In the genomic region with DNA sequence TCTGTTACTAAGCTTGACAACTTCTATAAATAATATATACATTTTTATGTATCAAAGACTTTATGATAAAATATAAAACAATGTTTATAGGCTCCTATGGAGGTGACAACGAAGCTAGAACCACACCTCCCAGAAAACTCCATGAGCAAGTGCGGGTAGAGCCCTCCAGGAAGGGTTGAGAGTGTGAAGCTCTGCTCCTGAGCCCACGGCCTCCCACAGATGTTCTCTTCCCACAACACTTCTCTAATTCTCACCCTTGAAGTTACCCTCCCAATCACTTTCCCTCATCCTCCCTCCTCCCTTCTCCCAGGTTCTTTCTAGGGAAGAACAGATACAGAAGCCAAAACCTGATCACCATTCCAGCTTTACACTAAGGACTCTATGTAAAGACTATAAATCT, we compare ENCODE assay signal across 26 cellular contexts.
DNase-seq lines count a peak whose midpoint lies in the region; ATAC-seq and TF ChIP-seq lines count a peak whose summit lies in the region.
"Had no signal": no experiment of that assay in that cellular context is flagged by ENCODE, and none has a peak within 500 bp of the region (broad histone marks: within the 10 kb centered on the region; RNA-seq: fewer than 3 reads in every experiment).

No MANE protein-coding gene starts in this region.

- ATAC-seq in HG03520 (IDR thresholded peaks at IDR 0.05; ENCODE audit: unreplicated experiment), result no peak

- H3K9ac ChIP-seq in OCI-LY1 (ENCODE audit: low read length), result peak overlapping the region; percentile 77
- H3K9ac ChIP-seq: BLaER1 treated with 17β-estradiol and CSF1 and Interleukin-3, amounts not matched to agents 10 nM and 100 nM had no signal

- WGBS in esophagus squamous epithelium, 2 donors, result 44 to 71% methylated on average over 3 of the region's 3 CpGs
- 55 to 64% (median 60%) methylated on average over 3 of the region's 3 CpGs for WGBS in ovary, 3 donors

- H3K79me2 ChIP-seq in OCI-LY1 (ENCODE audit: insufficient read depth, low read length), result no peaks in the 10 kb centered on the region

- intact Hi-C loops in Calu3 (cut with micrococcal nuclease; ENCODE audit: unreplicated experiment), result loop anchor here (10.0 kb wide), 2 partner anchors 253 to 433 kb away; no protein-coding TSS in a partner anchor
- intact Hi-C loops in esophagus squamous epithelium (cut with DNase I), result no loop called here
- intact Hi-C loops in ovary (cut with DNase I), result no loop called here

- H3K9me2 ChIP-seq in OCI-LY1 (ENCODE audit: low read depth, low read length), result no peaks in the 10 kb centered on the region

- peak overlapping the region; percentile 79 for H3K27ac Mint-ChIP-seq in Calu3 (ENCODE audit: unreplicated experiment)
- peak overlapping the region; percentile 6 for H3K27ac Mint-ChIP-seq in progenitor cell of endocrine pancreas
- H3K27ac Mint-ChIP-seq: activated B cell treated with CpG ODN at 0.5 μM for 24 hours; activated naive CD8-positive, alpha-beta T cell treated with anti-CD3 and anti-CD28 coated beads, Interleukin-2, amount 10 ng/mL, durations not matched to agents 7 days and 5 days; H9 had no signal

- no peak for TF ChIP-seq CTCF in Calu3 (IDR thresholded peaks at IDR 0.05; ENCODE audit: unreplicated experiment)
- TF ChIP-seq CTCF in OCI-LY1 (IDR thresholded peaks at IDR 0.05; ENCODE audit: low read length), result no peak
- no peak for TF ChIP-seq CTCF in esophagus squamous epithelium (IDR thresholded peaks at IDR 0.05)
- no peak for TF ChIP-seq CTCF in progenitor cell of endocrine pancreas (IDR thresholded peaks at IDR 0.05; ENCODE audit: unreplicated experiment)
- no peak for TF ChIP-seq CTCF in ovary (IDR thresholded peaks at IDR 0.05)

- TF ChIP-seq EP300 in ovary (IDR thresholded peaks at IDR 0.05), result no peak

- H3K4me3 ChIP-seq in OCI-LY1 (ENCODE audit: low read depth, low read length, poor library complexity, severe bottlenecking), result peak overlapping the region; percentile 41
- H3K4me3 ChIP-seq in esophagus squamous epithelium, result no peak overlapping the region
- no peak overlapping the region for H3K4me3 ChIP-seq in ovary
- H3K4me3 ChIP-seq: BLaER1 treated with 17β-estradiol and CSF1 and Interleukin-3, amounts not matched to agents 10 nM and 100 nM; lung had no signal

- H3K4me1 Mint-ChIP-seq in Calu3 (ENCODE audit: low read depth, unreplicated experiment) (peaks cover 24% of the 10 kb centered on the region), progenitor cell of endocrine pancreas (ENCODE audit: low read depth) (peaks cover 11% of the 10 kb centered on the region)
- H3K4me1 Mint-ChIP-seq: activated naive CD8-positive, alpha-beta T cell treated with anti-CD3 and anti-CD28 coated beads, Interleukin-2, amount 10 ng/mL, durations not matched to agents 7 days and 5 days had no signal

- DNase-seq in Calu3, result no peak
- no peak for DNase-seq in esophagus squamous epithelium (lab: John Stamatoyannopoulos, UW)
- no peak for DNase-seq in progenitor cell of endocrine pancreas (ENCODE audit: low spot score, unreplicated experiment)
- DNase-seq in ovary, result no peak
- no peak for DNase-seq in DMS 273 treated with DMSO at 0.1 percent for 48 hours (lab: John Stamatoyannopoulos, UW)
- DNase-seq in NCI-H69 (lab: John Stamatoyannopoulos, UW), result no peak
- DNase-seq: activated B cell treated with CpG ODN at 0.5 μM for 24 hours; activated CD4-positive, alpha-beta T cell treated with anti-CD3 and anti-CD28 coated beads, Interleukin-2, amount 50 U/mL, for 4 hours; activated CD8-positive, alpha-beta memory T cell treated with anti-CD3 and anti-CD28 coated beads, Interleukin-2, amount 50 U/mL, for 4 hours; activated effector memory CD4-positive, alpha-beta T cell treated with Interleukin-2 at 50 U/mL for 16 hours; activated naive CD8-positive, alpha-beta T cell treated with anti-CD3 and anti-CD28 coated beads, Interleukin-2, amount 10 ng/mL, durations not matched to agents 7 days and 5 days; COR-L47; DND-41; effector CD8-positive, alpha-beta T cell; foreskin melanocyte; H9; NCI-H1694 treated with DMSO at 0.1 percent for 48 hours; NCI-H526 treated with DMSO at 0.1 percent for 48 hours; stimulated activated CD4-positive, alpha-beta T cell treated with anti-CD3 and anti-CD28 coated beads, Interleukin-4, amount 100 ng/mL, for 4 hours; stimulated activated naive CD4-positive, alpha-beta T cell; T-helper 9 cell had no signal

- CTCF ChIA-PET in Calu3 (lab: Charles Lee), result interaction anchor here (1.0 to 1.8 kb wide), 2 partner anchors 14 to 34 kb away, joined by 3 to 4 read pairs; no protein-coding TSS in a partner anchor

- H3K27me3 ChIP-seq in OCI-LY1 (ENCODE audit: insufficient read depth, low read length) (no peaks in the 10 kb centered on the region), esophagus squamous epithelium (no peaks in the 10 kb centered on the region), ovary (no peaks in the 10 kb centered on the region)
- H3K27me3 ChIP-seq: BLaER1 treated with 17β-estradiol and CSF1 and Interleukin-3, amounts not matched to agents 10 nM and 100 nM had no signal

- no peaks in the 10 kb centered on the region for H3K27me3 Mint-ChIP-seq in Calu3 (ENCODE audit: unreplicated experiment)
- peaks cover 23% of the 10 kb centered on the region for H3K27me3 Mint-ChIP-seq in progenitor cell of endocrine pancreas
- H3K27me3 Mint-ChIP-seq: activated B cell treated with CpG ODN at 0.5 μM for 24 hours; activated naive CD8-positive, alpha-beta T cell treated with anti-CD3 and anti-CD28 coated beads, Interleukin-2, amount 10 ng/mL, durations not matched to agents 7 days and 5 days had no signal

- H3K9me3 ChIP-seq in OCI-LY1 (ENCODE audit: low read length) (no peaks in the 10 kb centered on the region), esophagus squamous epithelium (no peaks in the 10 kb centered on the region), ovary (no peaks in the 10 kb centered on the region)
- H3K9me3 ChIP-seq: BLaER1 treated with 17β-estradiol and CSF1 and Interleukin-3, amounts not matched to agents 10 nM and 100 nM had no signal

- peaks cover 13% of the 10 kb centered on the region; the same call in 1 of the 2 replicates for H3F3A ChIP-seq in OCI-LY1 (ENCODE audit: insufficient read depth, low read length)

- peak overlapping the region; percentile 70 for H3K4me2 ChIP-seq in OCI-LY1 (ENCODE audit: low read length)

- TF ChIP-seq POLR2A in esophagus squamous epithelium (IDR thresholded peaks at IDR 0.05) (no peak), ovary (IDR thresholded peaks at IDR 0.05) (no peak)

- peak overlapping the region; percentile 100 for H3K27ac ChIP-seq in OCI-LY1 (ENCODE audit: low read depth, low read length, poor library complexity, severe bottlenecking)
- H3K27ac ChIP-seq in esophagus squamous epithelium, result peak overlapping the region in 3 of 4 donors; percentile 30 to 61 (median 55)
- peak overlapping the region in 1 of 2 donors; percentile 38 for H3K27ac ChIP-seq in ovary
- H3K27ac ChIP-seq: BLaER1 treated with 17β-estradiol and CSF1 and Interleukin-3, amounts not matched to agents 10 nM and 100 nM; HL-60 had no signal

- peaks cover 10% of the 10 kb centered on the region for H3K36me3 Mint-ChIP-seq in Calu3 (ENCODE audit: insufficient read depth, unreplicated experiment)
- H3K36me3 Mint-ChIP-seq in progenitor cell of endocrine pancreas (ENCODE audit: insufficient read depth), result no peaks in the 10 kb centered on the region
- H3K36me3 Mint-ChIP-seq: activated naive CD8-positive, alpha-beta T cell treated with anti-CD3 and anti-CD28 coated beads, Interleukin-2, amount 10 ng/mL, durations not matched to agents 7 days and 5 days had no signal

- H3K36me3 ChIP-seq in OCI-LY1 (ENCODE audit: insufficient read depth, low read length) (no peaks in the 10 kb centered on the region), esophagus squamous epithelium (no peaks in the 10 kb centered on the region), ovary (no peaks in the 10 kb centered on the region)
- H3K36me3 ChIP-seq: BLaER1 treated with 17β-estradiol and CSF1 and Interleukin-3, amounts not matched to agents 10 nM and 100 nM had no signal

- H2AFZ ChIP-seq in OCI-LY1 (ENCODE audit: low read length), result no peak overlapping the region

- peaks cover 90% of the 10 kb centered on the region for H3K4me1 ChIP-seq in OCI-LY1 (ENCODE audit: insufficient read depth, low read length, severe bottlenecking)
- H3K4me1 ChIP-seq in esophagus squamous epithelium, result peaks cover 0 to 24% (median 0%) of the 10 kb centered on the region in 3 donors
- H3K4me1 ChIP-seq in ovary (ENCODE audit: insufficient read depth), result no peaks in the 10 kb centered on the region

- H3K4me3 Mint-ChIP-seq in Calu3 (ENCODE audit: low read depth, unreplicated experiment) (peak overlapping the region; percentile 23), progenitor cell of endocrine pancreas (ENCODE audit: low read depth) (no peak overlapping the region)
- H3K4me3 Mint-ChIP-seq: activated B cell treated with CpG ODN at 0.5 μM for 24 hours; activated naive CD8-positive, alpha-beta T cell treated with anti-CD3 and anti-CD28 coated beads, Interleukin-2, amount 10 ng/mL, durations not matched to agents 7 days and 5 days; H9 had no signal

- no peaks in the 10 kb centered on the region for H3K9me3 Mint-ChIP-seq in Calu3 (ENCODE audit: low read depth, unreplicated experiment)
- no peaks in the 10 kb centered on the region for H3K9me3 Mint-ChIP-seq in progenitor cell of endocrine pancreas (ENCODE audit: low read depth)
- H3K9me3 Mint-ChIP-seq: activated B cell treated with CpG ODN at 0.5 μM for 24 hours; activated naive CD8-positive, alpha-beta T cell treated with anti-CD3 and anti-CD28 coated beads, Interleukin-2, amount 10 ng/mL, durations not matched to agents 7 days and 5 days; H9 had no signal

- no peaks in the 10 kb centered on the region for H4K20me1 ChIP-seq in OCI-LY1 (ENCODE audit: insufficient read depth, low read length)
- H4K20me1 ChIP-seq: BLaER1 treated with 17β-estradiol and CSF1 and Interleukin-3, amounts not matched to agents 10 nM and 100 nM had no signal

- BruUV-seq in Calu3 (replicated peaks; lab: Mats Ljungman, UMichigan), result no TSS peak
